Comparison of ENCODE assay signal across 8 cellular contexts in the genomic region with DNA sequence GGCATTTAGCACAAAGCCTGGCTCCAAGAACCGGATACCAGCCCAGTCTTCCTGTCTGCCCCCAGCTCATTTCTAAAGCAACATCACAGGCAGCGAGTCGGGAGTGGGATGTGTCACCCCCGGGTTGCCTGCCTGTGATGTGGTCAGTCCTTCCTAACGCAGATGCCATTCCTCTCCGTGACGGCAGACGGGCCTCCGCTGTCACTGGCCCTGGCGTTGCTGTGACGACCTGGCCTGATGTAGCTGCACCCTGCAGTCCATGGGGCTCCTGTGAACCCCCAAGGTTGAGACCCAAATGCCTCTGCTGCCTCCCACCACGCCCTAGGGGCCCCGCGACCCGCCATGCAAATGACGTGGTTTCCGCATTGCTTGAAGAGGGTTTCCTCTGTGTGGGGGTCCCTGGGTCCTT. TPM values are rescaled to one million over a fixed set of nuclear protein-coding genes. Genes with fewer than 3 reads are reported as not detected.
DNase-seq lines count a peak whose midpoint lies in the region; ATAC-seq and TF ChIP-seq lines count a peak whose summit lies in the region.

No MANE protein-coding gene starts in this region.

- intact Hi-C loops in CD4-positive, alpha-beta T cell (cut with DNase I, micrococcal nuclease): loop anchor here in 1 of 2 experiments (10.0 kb wide), 1 partner anchor 274 kb away; no protein-coding TSS in a partner anchor
- intact Hi-C loops in activated B cell treated with CpG ODN at 0.5 μM for 24 hours (cut with micrococcal nuclease) (loop anchor here (2.0 kb wide), 1 partner anchor 26 kb away; no protein-coding TSS in a partner anchor), mammary epithelial cell (cut with micrococcal nuclease) (no loop called here), sigmoid colon (cut with DNase I) (no loop called here)

- H3K4me3 Mint-ChIP-seq in CD4-positive, alpha-beta T cell: peak overlapping the region; percentile 69
- H3K4me3 Mint-ChIP-seq in activated B cell treated with CpG ODN at 0.5 μM for 24 hours: peak overlapping the region; percentile 6
- H3K4me3 Mint-ChIP-seq in progenitor cell of endocrine pancreas (ENCODE audit: low read depth): no peak overlapping the region

- H4K20me1 ChIP-seq in mammary epithelial cell (ENCODE audit: insufficient read depth, low read length): no peaks in the 10 kb centered on the region

- peak; percentile 49 for ATAC-seq in CD4-positive, alpha-beta T cell (ENCODE audit: poor library complexity)
- peak; percentile 20 for ATAC-seq in activated B cell treated with CpG ODN at 0.5 μM for 24 hours (ENCODE audit: low read depth)
- ATAC-seq in HG03175 (IDR thresholded peaks at IDR 0.05; ENCODE audit: unreplicated experiment): no peak
- ATAC-seq in HG03139 (IDR thresholded peaks at IDR 0.05; ENCODE audit: unreplicated experiment): no peak
- no peak for ATAC-seq in HG03571 (IDR thresholded peaks at IDR 0.05; ENCODE audit: unreplicated experiment)

- peak; percentile 66 to 94 (median 78) for DNase-seq in CD4-positive, alpha-beta T cell
- DNase-seq in activated B cell treated with CpG ODN at 0.5 μM for 24 hours (no peak), mammary epithelial cell (peak; percentile 14), sigmoid colon (no peak), progenitor cell of endocrine pancreas (ENCODE audit: low spot score, unreplicated experiment) (no peak)

- no peak for TF ChIP-seq POLR2A in sigmoid colon (IDR thresholded peaks at IDR 0.05)

- no peaks in the 10 kb centered on the region for H3K36me3 ChIP-seq in mammary epithelial cell (ENCODE audit: insufficient read depth, low read length)
- H3K36me3 ChIP-seq in sigmoid colon: no peaks in the 10 kb centered on the region

- POLR2A ChIA-PET in CD4-positive, alpha-beta T cell (lab: Charles Lee): interaction anchor here (1.2 to 4.5 kb wide), 11 partner anchors 12 to 269 kb away, joined by 3 to 46 read pairs (median 9); a partner anchor contains a TSS
- POLR2A ChIA-PET in activated B cell treated with CpG ODN at 0.5 μM for 24 hours (lab: Charles Lee): interaction anchor here (1.1 to 2.3 kb wide), 3 partner anchors 11 to 26 kb away, joined by 3 to 17 read pairs (median 3); a partner anchor contains a TSS

- CTCF ChIA-PET in CD4-positive, alpha-beta T cell (lab: Charles Lee): interaction anchor here (0.6 to 5.3 kb wide), 9 partner anchors 10 to 1173 kb away, joined by 3 to 67 read pairs (median 4); no protein-coding TSS in a partner anchor
- CTCF ChIA-PET in activated B cell treated with CpG ODN at 0.5 μM for 24 hours (lab: Charles Lee): interaction anchor here (8.2 kb wide), 1 partner anchor 54 kb away, joined by 36 read pairs; no protein-coding TSS in a partner anchor
- CTCF ChIA-PET in mammary epithelial cell (lab: Charles Lee; ENCODE audit: low non-redundant PET): no interaction called here

- no peak overlapping the region for H2AFZ ChIP-seq in mammary epithelial cell (ENCODE audit: low read depth, low read length)

- H3K9me3 Mint-ChIP-seq in CD4-positive, alpha-beta T cell: no peaks in the 10 kb centered on the region
- H3K9me3 Mint-ChIP-seq in activated B cell treated with CpG ODN at 0.5 μM for 24 hours: no peaks in the 10 kb centered on the region
- no peaks in the 10 kb centered on the region for H3K9me3 Mint-ChIP-seq in progenitor cell of endocrine pancreas (ENCODE audit: low read depth)

- peak overlapping the region; percentile 96 for H3K27ac Mint-ChIP-seq in CD4-positive, alpha-beta T cell
- H3K27ac Mint-ChIP-seq in activated B cell treated with CpG ODN at 0.5 μM for 24 hours (peak overlapping the region; percentile 11), progenitor cell of endocrine pancreas (no peak overlapping the region)

- H3K9ac ChIP-seq in mammary epithelial cell (ENCODE audit: insufficient read depth, low read length): no peak overlapping the region

- WGBS in mammary epithelial cell (ENCODE audit: low coverage, missing lambda C conversion rate): 19% methylated on average over 9 of the region's 17 CpGs
- WGBS in sigmoid colon, 2 donors: 45 to 76% methylated on average over 17 of the region's 17 CpGs

- no TSS peak for BruUV-seq in mammary epithelial cell (replicated peaks; lab: Mats Ljungman, UMichigan)

- peak overlapping the region; percentile 85 for H3K27ac ChIP-seq in CD4-positive, alpha-beta T cell (ENCODE audit: low read depth, low read length)
- H3K27ac ChIP-seq in mammary epithelial cell (ENCODE audit: insufficient read depth, low read depth, low read length) (no peak overlapping the region), sigmoid colon (peak overlapping the region; percentile 51 to 82 (median 74))

- H3K9me3 ChIP-seq in CD4-positive, alpha-beta T cell (ENCODE audit: control insufficient read depth, low read length): no peaks in the 10 kb centered on the region
- H3K9me3 ChIP-seq in mammary epithelial cell (replicated peaks; ENCODE audit: insufficient read depth, low read length) (no peaks in the 10 kb centered on the region), sigmoid colon (no peaks in the 10 kb centered on the region)

- peaks cover 5% of the 10 kb centered on the region for H3K4me1 ChIP-seq in mammary epithelial cell (ENCODE audit: insufficient read depth, low read length)
- peaks cover 0 to 59% (median 42%) of the 10 kb centered on the region in 4 donors for H3K4me1 ChIP-seq in sigmoid colon

- H3K4me1 Mint-ChIP-seq in CD4-positive, alpha-beta T cell (ENCODE audit: low read depth): peaks cover 76% of the 10 kb centered on the region
- H3K4me1 Mint-ChIP-seq in activated B cell treated with CpG ODN at 0.5 μM for 24 hours (peaks cover 89% of the 10 kb centered on the region), progenitor cell of endocrine pancreas (ENCODE audit: low read depth) (peaks cover 9% of the 10 kb centered on the region)

- H3K79me2 ChIP-seq in mammary epithelial cell (ENCODE audit: insufficient read depth, low read length): no peaks in the 10 kb centered on the region

- no peaks in the 10 kb centered on the region for H3K27me3 Mint-ChIP-seq in CD4-positive, alpha-beta T cell
- H3K27me3 Mint-ChIP-seq in activated B cell treated with CpG ODN at 0.5 μM for 24 hours (no peaks in the 10 kb centered on the region), progenitor cell of endocrine pancreas (peaks cover 18% of the 10 kb centered on the region)

- in situ Hi-C loops in mammary epithelial cell (cut with MboI; ENCODE audit: low sequenced_read_pairs in 2 of 2): no loop called here

- no peak for TF ChIP-seq EP300 in sigmoid colon (IDR thresholded peaks at IDR 0.05)

- H3K4me3 ChIP-seq in mammary epithelial cell (replicated peaks in 1 of 3; ENCODE audit: insufficient read depth in 1 of 3, low read depth in 2 of 3, low read length in 3 of 3): no peak overlapping the region
- no peak overlapping the region for H3K4me3 ChIP-seq in sigmoid colon

- no peak for TF ChIP-seq CTCF in CD4-positive, alpha-beta T cell (IDR thresholded peaks at IDR 0.05)
- TF ChIP-seq CTCF in activated B cell treated with CpG ODN at 0.5 μM for 24 hours (IDR thresholded peaks at IDR 0.05): no peak
- no peak for TF ChIP-seq CTCF in mammary epithelial cell (conservative IDR thresholded peaks at IDR 0.05 in 1 of 2, IDR thresholded peaks at IDR 0.05 in 1 of 2; ENCODE audit: extremely low read depth in 1 of 2, insufficient read depth in 1 of 2, low read depth in 1 of 2, low read length in 2 of 2)
- TF ChIP-seq CTCF in sigmoid colon (IDR thresholded peaks at IDR 0.05): no peak
- no peak for TF ChIP-seq CTCF in progenitor cell of endocrine pancreas (IDR thresholded peaks at IDR 0.05; ENCODE audit: unreplicated experiment)

- H3K27me3 ChIP-seq in CD4-positive, alpha-beta T cell (ENCODE audit: control insufficient read depth, insufficient read depth, low read length): no peaks in the 10 kb centered on the region
- H3K27me3 ChIP-seq in mammary epithelial cell (ENCODE audit: insufficient read depth, low read length) (peaks cover 5% of the 10 kb centered on the region), sigmoid colon (no peaks in the 10 kb centered on the region)

- no peak overlapping the region for H3K4me2 ChIP-seq in mammary epithelial cell (ENCODE audit: insufficient read depth, low read depth, low read length)

- dilution Hi-C loops in mammary epithelial cell (cut with HindIII; ENCODE audit: low sequenced_read_pairs): loop anchor here (5.0 kb wide), 1 partner anchor 48 kb away; no protein-coding TSS in a partner anchor

- peaks cover 19% of the 10 kb centered on the region for H3K36me3 Mint-ChIP-seq in CD4-positive, alpha-beta T cell (ENCODE audit: low read depth)
- H3K36me3 Mint-ChIP-seq in activated B cell treated with CpG ODN at 0.5 μM for 24 hours (ENCODE audit: low read depth): peaks cover 48% of the 10 kb centered on the region
- no peaks in the 10 kb centered on the region for H3K36me3 Mint-ChIP-seq in progenitor cell of endocrine pancreas (ENCODE audit: insufficient read depth)

RNA-seq across cellular contexts. Expression of a gene that starts 12.3 kb away (rescaled TPM):
- total RNA-seq in CD4-positive, alpha-beta T cell: 10 to 100 TPM; 61.9 to 62.6 TPM
- total RNA-seq in activated B cell treated with CpG ODN at 0.5 μM for 24 hours: 89.0 and 98.6 TPM in 2 replicates
- under 1 TPM; under 0.01 to 0.09 TPM for total RNA-seq in mammary epithelial cell
- 0.08 TPM for polyA plus RNA-seq in mammary epithelial cell
- not detected for polyA minus RNA-seq in mammary epithelial cell
- total RNA-seq in sigmoid colon: 10 to 100 TPM; 15.5 to 19.7 (median 18.9) TPM
- 10 to 100 TPM in 2 of 3 donors, 1 to 10 TPM in 1; 4.2 to 37.2 (median 16.2) TPM for polyA plus RNA-seq in sigmoid colon
- total RNA-seq in progenitor cell of endocrine pancreas: not detected in 2 replicates

RNA-seq across cellular contexts. Expression of a gene that starts 50.7 kb away (rescaled TPM):
- total RNA-seq in CD4-positive, alpha-beta T cell: 10 to 100 TPM; 63.0 to 67.3 TPM
- total RNA-seq in activated B cell treated with CpG ODN at 0.5 μM for 24 hours: 52.6 and 64.5 TPM in 2 replicates
- total RNA-seq in mammary epithelial cell: 10 to 100 TPM; 57.3 to 64.7 TPM
- polyA plus RNA-seq in mammary epithelial cell: 15.2 TPM
- polyA minus RNA-seq in mammary epithelial cell: 73.6 TPM
- total RNA-seq in sigmoid colon: 10 to 100 TPM; 49.7 to 90.8 (median 54.7) TPM
- 10 to 100 TPM in 2 of 3 donors, 1 to 10 TPM in 1; 7.6 to 27.4 (median 12.0) TPM for polyA plus RNA-seq in sigmoid colon
- 41.0 and 41.9 TPM in 2 replicates for total RNA-seq in progenitor cell of endocrine pancreas

Comparison
In these comparisons a context has a peak if more than half of its experiments do, and no peak if none do; other contexts are left out.
1. ATAC-seq: peak in CD4-positive, alpha-beta T cell (single experiment) and activated B cell treated with CpG ODN at 0.5 μM for 24 hours (single experiment); none in HG03175 (single experiment), HG03139 (single experiment) and HG03571 (single experiment).
2. DNase-seq: peak in CD4-positive, alpha-beta T cell (10 of 10) and mammary epithelial cell (single experiment); none in activated B cell treated with CpG ODN at 0.5 μM for 24 hours (single experiment), sigmoid colon (single experiment) and progenitor cell of endocrine pancreas (single experiment).
3. RNA of a gene that starts 12.3 kb away (total RNA-seq): 89.0 to 98.6 TPM in activated B cell treated with CpG ODN at 0.5 μM for 24 hours, 61.9 to 62.6 TPM in CD4-positive, alpha-beta T cell and 15.5 to 19.7 TPM in sigmoid colon; under 0.01 to 0.09 TPM in mammary epithelial cell and not detected in progenitor cell of endocrine pancreas; every median in the first group is over 10 times any median in the second.